9 cellular contexts compared by ENCODE assay signal in genomic region chr5:119328753-119329602, GRCh38. TPM values are rescaled to one million over a fixed set of nuclear protein-coding genes. Genes with fewer than 3 reads are reported as not detected.
DNase-seq lines count a peak whose midpoint lies in the region; ATAC-seq and TF ChIP-seq lines count a peak whose summit lies in the region.
"Had no signal": no experiment of that assay in that cellular context is flagged by ENCODE, and none has a peak within 500 bp of the region (broad histone marks: within the 10 kb centered on the region; RNA-seq: fewer than 3 reads in every experiment).

No MANE protein-coding gene starts in this region.

- ATAC-seq in HG03095 (IDR thresholded peaks at IDR 0.05; ENCODE audit: unreplicated experiment) (no peak), HG03457 (IDR thresholded peaks at IDR 0.05; ENCODE audit: unreplicated experiment) (no peak)

- H3K9me3 Mint-ChIP-seq in activated T-helper 2 cell treated with anti-CD3 and anti-CD28 coated beads, Interferon-gamma antibody, Interleukin-2, Interleukin-4, amounts not matched to agents 10 μg/mL and 5 μg/mL and 100 μg/mL, durations not matched to agents 14 hours and 24 hours and 36 hours, result no peaks in the 10 kb centered on the region

- TF ChIP-seq CTCF in right atrium auricular region (IDR thresholded peaks at IDR 0.05), result no peak

- H3K9me3 ChIP-seq in right atrium auricular region, result no peaks in the 10 kb centered on the region

- peak overlapping the region; percentile 86 for H3K27ac Mint-ChIP-seq in activated T-helper 2 cell treated with anti-CD3 and anti-CD28 coated beads, Interferon-gamma antibody, Interleukin-2, Interleukin-4, amounts not matched to agents 10 μg/mL and 5 μg/mL and 100 μg/mL, durations not matched to agents 14 hours and 24 hours and 36 hours

- intact Hi-C loops in activated T-helper 2 cell treated with anti-CD3 and anti-CD28 coated beads, Interferon-gamma antibody, Interleukin-2, Interleukin-4, amounts not matched to agents 10 μg/mL and 5 μg/mL and 100 μg/mL, durations not matched to agents 14 hours and 24 hours and 36 hours (cut with micrococcal nuclease), result loop anchor here (1.0 to 5.0 kb wide), 3 partner anchors 14 to 297 kb away; no protein-coding TSS in a partner anchor

- DNase-seq in stimulated activated CD4-positive, alpha-beta T cell treated with anti-CD3 and anti-CD28 coated beads, Interleukin-12 subunit alpha, Interleukin-12 subunit beta, amount 100 ng/mL, for 48 hours (ENCODE audit: low read depth in 2 of 3, low spot score in 1 of 3), result peak in 2 of 3 donors; percentile 48 to 53
- DNase-seq in stimulated activated CD4-positive, alpha-beta T cell treated with anti-CD3 and anti-CD28 coated beads, Interleukin-12 subunit alpha, Interleukin-12 subunit beta, amount 100 ng/mL, for 4 hours, result no peak
- peak; percentile 50 for DNase-seq in activated T-helper 2 cell treated with anti-CD3 and anti-CD28 coated beads, Interferon-gamma antibody, Interleukin-2, Interleukin-4, amounts not matched to agents 10 μg/mL and 5 μg/mL and 100 μg/mL, durations not matched to agents 14 hours and 24 hours and 36 hours (ENCODE audit: low spot score)
- DNase-seq in left kidney (ENCODE audit: low read depth, low spot score) (peak; percentile 72), NCI-H510A treated with DMSO at 0.1 percent for 48 hours (lab: John Stamatoyannopoulos, UW) (no peak), right atrium auricular region (ENCODE audit: low spot score) (no peak)
- DNase-seq: hypothalamus had no signal

- H3K4me3 ChIP-seq in right atrium auricular region, result no peak overlapping the region

- no peaks in the 10 kb centered on the region for H3K36me3 ChIP-seq in right atrium auricular region

- H3K36me3 Mint-ChIP-seq in activated T-helper 2 cell treated with anti-CD3 and anti-CD28 coated beads, Interferon-gamma antibody, Interleukin-2, Interleukin-4, amounts not matched to agents 10 μg/mL and 5 μg/mL and 100 μg/mL, durations not matched to agents 14 hours and 24 hours and 36 hours (ENCODE audit: low read depth), result peaks cover 13% of the 10 kb centered on the region

- H3K4me3 Mint-ChIP-seq in activated T-helper 2 cell treated with anti-CD3 and anti-CD28 coated beads, Interferon-gamma antibody, Interleukin-2, Interleukin-4, amounts not matched to agents 10 μg/mL and 5 μg/mL and 100 μg/mL, durations not matched to agents 14 hours and 24 hours and 36 hours (ENCODE audit: low read depth), result peak overlapping the region; percentile 52

- no peak overlapping the region for H3K27ac ChIP-seq in right atrium auricular region

- H3K27me3 ChIP-seq in right atrium auricular region, result no peaks in the 10 kb centered on the region

- H3K4me1 Mint-ChIP-seq in activated T-helper 2 cell treated with anti-CD3 and anti-CD28 coated beads, Interferon-gamma antibody, Interleukin-2, Interleukin-4, amounts not matched to agents 10 μg/mL and 5 μg/mL and 100 μg/mL, durations not matched to agents 14 hours and 24 hours and 36 hours (ENCODE audit: low read depth), result peaks cover 83% of the 10 kb centered on the region

- H3K4me1 ChIP-seq in right atrium auricular region, result peaks cover 0 to 7% of the 10 kb centered on the region in 2 donors

- no peaks in the 10 kb centered on the region for H3K27me3 Mint-ChIP-seq in activated T-helper 2 cell treated with anti-CD3 and anti-CD28 coated beads, Interferon-gamma antibody, Interleukin-2, Interleukin-4, amounts not matched to agents 10 μg/mL and 5 μg/mL and 100 μg/mL, durations not matched to agents 14 hours and 24 hours and 36 hours (ENCODE audit: low read depth)

RNA-seq across cellular contexts. Expression of gene TNFAIP8, which starts 26.8 kb away (rescaled TPM):
- 112 and 117 TPM in 2 replicates for total RNA-seq in activated T-helper 2 cell treated with anti-CD3 and anti-CD28 coated beads, Interferon-gamma antibody, Interleukin-2, Interleukin-4, amounts not matched to agents 10 μg/mL and 5 μg/mL and 100 μg/mL, durations not matched to agents 14 hours and 24 hours and 36 hours
- total RNA-seq in right atrium auricular region, result 1 to 10 TPM; 5.6 to 8.9 TPM

Comparison
In these comparisons a context has a peak if more than half of its experiments do, and no peak if none do; other contexts are left out.
1. DNase-seq: peak in stimulated activated CD4-positive, alpha-beta T cell treated with anti-CD3 and anti-CD28 coated beads, Interleukin-12 subunit alpha, Interleukin-12 subunit beta, amount 100 ng/mL, for 48 hours (2 of 3), activated T-helper 2 cell treated with anti-CD3 and anti-CD28 coated beads, Interferon-gamma antibody, Interleukin-2, Interleukin-4, amounts not matched to agents 10 μg/mL and 5 μg/mL and 100 μg/mL, durations not matched to agents 14 hours and 24 hours and 36 hours (single experiment) and left kidney (single experiment); none in stimulated activated CD4-positive, alpha-beta T cell treated with anti-CD3 and anti-CD28 coated beads, Interleukin-12 subunit alpha, Interleukin-12 subunit beta, amount 100 ng/mL, for 4 hours (single experiment), NCI-H510A treated with DMSO at 0.1 percent for 48 hours (single experiment) and right atrium auricular region (single experiment).
2. RNA of gene TNFAIP8, which starts 26.8 kb away (total RNA-seq): 112 to 117 TPM in activated T-helper 2 cell treated with anti-CD3 and anti-CD28 coated beads, Interferon-gamma antibody, Interleukin-2, Interleukin-4, amounts not matched to agents 10 μg/mL and 5 μg/mL and 100 μg/mL, durations not matched to agents 14 hours and 24 hours and 36 hours; 5.6 to 8.9 TPM in right atrium auricular region; every median in the first group is over 10 times any median in the second.